12 cellular contexts compared by ENCODE assay signal in genomic region chr5:81187885-81188284, GRCh38. TPM values are rescaled to one million over a fixed set of nuclear protein-coding genes. Genes with fewer than 3 reads are reported as not detected.
A peak's percentile ranks its signal among the peaks of the same experiment; 100 is the strongest.
DNase-seq lines count a peak whose midpoint lies in the region; ATAC-seq and TF ChIP-seq lines count a peak whose summit lies in the region.
"Had no signal": no experiment of that assay in that cellular context is flagged by ENCODE, and none has a peak within 500 bp of the region (broad histone marks: within the 10 kb centered on the region; RNA-seq: fewer than 3 reads in every experiment).

No MANE protein-coding gene starts in this region.

- WGBS in GM23248 (ENCODE audit: low coverage in 1 of 2, low lambda C conversion rate in 2 of 2, missing lambda C conversion rate in 2 of 2), 2 experiments = 47 to 53% methylated on average over 6 of the region's 6 CpGs

- H4K20me1 ChIP-seq in GM23248 (ENCODE audit: insufficient read depth) = no peaks in the 10 kb centered on the region

- TF ChIP-seq CTCF in GM13977 (IDR thresholded peaks at IDR 0.05; ENCODE audit: extremely low read depth, insufficient read depth, missing control alignments) = no peak

- peaks cover 3% of the 10 kb centered on the region for H3K27me3 ChIP-seq in GM23248 (replicated peaks; ENCODE audit: insufficient read depth)
- H3K27me3 ChIP-seq: spleen had no signal

- no peaks in the 10 kb centered on the region for H3K4me1 ChIP-seq in GM23248 (ENCODE audit: insufficient read depth)
- H3K4me1 ChIP-seq: HAP-1, spleen had no signal

- DNase-seq in DMS53 (lab: John Stamatoyannopoulos, UW) = peak; percentile 67
- peak; percentile 30 for DNase-seq in GM13977 (ENCODE audit: low spot score)
- DNase-seq in NCI-H69 (lab: John Stamatoyannopoulos, UW) = peak; percentile 54
- peak; percentile 62 for DNase-seq in left lobe of liver (ENCODE audit: low spot score)
- DNase-seq in GM23248 = no peak
- DNase-seq: activated CD4-positive, alpha-beta T cell treated with anti-CD3 and anti-CD28 coated beads, Interleukin-2, amount 50 U/mL, for 1 hour; NCI-H1048; spleen had no signal

- no peaks in the 10 kb centered on the region for H3K79me2 ChIP-seq in GM23248 (ENCODE audit: insufficient read depth)

- H3K4me3 ChIP-seq in GM23248 = no peak overlapping the region
- H3K4me3 ChIP-seq: HAP-1, spleen had no signal

- H3K9me3 ChIP-seq in GM23248 (ENCODE audit: low read depth) = no peaks in the 10 kb centered on the region
- H3K9me3 ChIP-seq: HAP-1, spleen had no signal

- H3K27ac ChIP-seq in GM23248 = no peak overlapping the region
- H3K27ac ChIP-seq: spleen had no signal

- ATAC-seq in left lobe of liver = peak; percentile 88
- ATAC-seq in GM18870 (IDR thresholded peaks at IDR 0.05; ENCODE audit: unreplicated experiment) = no peak
- ATAC-seq in HG03469 (IDR thresholded peaks at IDR 0.05; ENCODE audit: unreplicated experiment) = no peak

- no peak overlapping the region for H3K9ac ChIP-seq in GM23248

- in situ Hi-C loops in GM13977 (cut with MboI; ENCODE audit: low pct_unique_long_range_greater_than_20kb, low sequenced_read_pairs, unreplicated experiment) = loop anchor here (25.0 kb wide), 1 partner anchor 501 kb away; no protein-coding TSS in a partner anchor
- in situ Hi-C loops in GM23248 (cut with MboI) = loop anchor here (25.0 kb wide), 1 partner anchor 501 kb away; no protein-coding TSS in a partner anchor

- H3K9me2 ChIP-seq in GM23248 (ENCODE audit: insufficient read depth) = no peaks in the 10 kb centered on the region

- no peak overlapping the region for H3K4me2 ChIP-seq in GM23248 (ENCODE audit: unreplicated experiment)

- no peaks in the 10 kb centered on the region for H3K36me3 ChIP-seq in GM23248 (ENCODE audit: low read depth)
- H3K36me3 ChIP-seq: HAP-1 had no signal

- H2AFZ ChIP-seq in GM23248 = no peak overlapping the region

- H3F3A ChIP-seq in GM23248 (ENCODE audit: insufficient read depth) = no peaks in the 10 kb centered on the region

RNA-seq across cellular contexts. Expression of gene CKMT2, which starts 45.2 kb away (rescaled TPM):
- total RNA-seq in left lobe of liver = 0.78 TPM
- total RNA-seq in GM23248 (2014; rRNA removed; shearing (Covaris generic)) = not detected in 2 replicates
- not detected in 2 replicates for polyA plus RNA-seq in GM23248 (2016; fragmentation: Nextera tagmentation; extraction: Ambion mirVana)
- total RNA-seq: epithelial cell of proximal tubule had no signal
